Comparison of ENCODE assay signal across 18 cellular contexts in the genomic region with DNA sequence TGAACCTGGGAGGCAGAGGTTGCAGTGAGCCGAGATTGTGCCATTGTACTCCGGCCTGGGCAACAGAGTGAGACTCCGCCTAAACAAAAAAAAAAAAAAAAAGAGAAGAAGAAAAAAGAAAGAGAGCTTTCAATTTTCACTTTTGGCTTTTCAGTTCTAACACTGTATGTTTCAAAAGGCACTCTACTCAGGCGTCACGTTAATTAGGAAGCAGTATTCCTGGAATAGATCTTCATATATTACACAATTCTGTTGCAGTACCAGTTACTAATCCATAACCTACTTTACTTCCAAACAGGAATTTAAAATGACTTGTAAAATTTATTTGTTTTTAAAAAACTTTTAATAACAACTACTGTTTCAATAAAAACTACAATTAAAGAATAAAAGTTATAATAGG.
A peak's percentile ranks its signal among the peaks of the same experiment; 100 is the strongest.
DNase-seq lines count a peak whose midpoint lies in the region; ATAC-seq lines count a peak whose summit lies in the region.
"Had no signal": no experiment of that assay in that cellular context is flagged by ENCODE, and none has a peak within 500 bp of the region (broad histone marks: within the 10 kb centered on the region; RNA-seq: fewer than 3 reads in every experiment).

No MANE protein-coding gene starts in this region.

- H3K27ac Mint-ChIP-seq in stimulated activated naive B cell treated with anti-CD40 and anti-IgM and Interleukin-4, amounts not matched to agents 10 μg/mL and 1 μg/mL and 100 μg/mL, for 72 hours: peak overlapping the region; percentile 9
- H3K27ac Mint-ChIP-seq: CD4-positive, alpha-beta memory T cell; HFFc6; IgD-negative memory B cell had no signal

- no peak overlapping the region for H3K4me3 ChIP-seq in BLaER1 treated with 17β-estradiol and CSF1 and Interleukin-3, amounts not matched to agents 10 nM and 100 nM
- no peak overlapping the region for H3K4me3 ChIP-seq in SK-N-MC

- ATAC-seq in stimulated activated naive B cell treated with anti-CD40 and anti-IgM and Interleukin-4, amounts not matched to agents 10 μg/mL and 1 μg/mL and 100 μg/mL, for 72 hours (replicated peaks): no peak
- ATAC-seq in GM21723 (IDR thresholded peaks at IDR 0.05; ENCODE audit: unreplicated experiment): no peak
- no peak for ATAC-seq in GM21528 (IDR thresholded peaks at IDR 0.05; ENCODE audit: low FRiP score, unreplicated experiment)
- no peak for ATAC-seq in HG03571 (IDR thresholded peaks at IDR 0.05; ENCODE audit: unreplicated experiment)
- ATAC-seq: HCT116 had no signal

- H3K9ac ChIP-seq in BLaER1 treated with 17β-estradiol and CSF1 and Interleukin-3, amounts not matched to agents 10 nM and 100 nM: no peak overlapping the region
- no peak overlapping the region for H3K9ac ChIP-seq in SK-N-MC (ENCODE audit: insufficient read length)

- H3K27me3 ChIP-seq in BLaER1 treated with 17β-estradiol and CSF1 and Interleukin-3, amounts not matched to agents 10 nM and 100 nM: no peaks in the 10 kb centered on the region
- H3K27me3 ChIP-seq: BE2C had no signal

- DNase-seq in SK-N-MC (ENCODE audit: low read depth, low spot score): no peak
- peak; percentile 3 for DNase-seq in fibroblast of gingiva (ENCODE audit: low read depth)
- no peak for DNase-seq in stimulated activated naive B cell treated with anti-CD40 and anti-IgM and Interleukin-4, amounts not matched to agents 10 μg/mL and 1 μg/mL and 100 μg/mL, for 72 hours
- DNase-seq: BE2C; CD4-positive, alpha-beta memory T cell; DND-41; EL; GOT3; H7; HFFc6; KBM-7 had no signal

- H3K4me3 Mint-ChIP-seq in stimulated activated naive B cell treated with anti-CD40 and anti-IgM and Interleukin-4, amounts not matched to agents 10 μg/mL and 1 μg/mL and 100 μg/mL, for 72 hours: no peak overlapping the region
- H3K4me3 Mint-ChIP-seq: CD4-positive, alpha-beta memory T cell; HFFc6 had no signal

- no peaks in the 10 kb centered on the region for H3K9me3 Mint-ChIP-seq in stimulated activated naive B cell treated with anti-CD40 and anti-IgM and Interleukin-4, amounts not matched to agents 10 μg/mL and 1 μg/mL and 100 μg/mL, for 72 hours
- H3K9me3 Mint-ChIP-seq: CD4-positive, alpha-beta memory T cell; HFFc6; IgD-negative memory B cell had no signal

- H3K4me1 Mint-ChIP-seq in stimulated activated naive B cell treated with anti-CD40 and anti-IgM and Interleukin-4, amounts not matched to agents 10 μg/mL and 1 μg/mL and 100 μg/mL, for 72 hours: peaks cover 7 to 26% of the 10 kb centered on the region in 2 donors

- no peaks in the 10 kb centered on the region for H3K27me3 Mint-ChIP-seq in stimulated activated naive B cell treated with anti-CD40 and anti-IgM and Interleukin-4, amounts not matched to agents 10 μg/mL and 1 μg/mL and 100 μg/mL, for 72 hours
- H3K27me3 Mint-ChIP-seq: CD4-positive, alpha-beta memory T cell; IgD-negative memory B cell had no signal

- peaks cover 4 to 6% of the 10 kb centered on the region in 2 donors for H3K36me3 Mint-ChIP-seq in stimulated activated naive B cell treated with anti-CD40 and anti-IgM and Interleukin-4, amounts not matched to agents 10 μg/mL and 1 μg/mL and 100 μg/mL, for 72 hours

- H4K20me1 ChIP-seq in BLaER1 treated with 17β-estradiol and CSF1 and Interleukin-3, amounts not matched to agents 10 nM and 100 nM: peaks cover 0 to 79% (median 0%) of the 10 kb centered on the region in 11 experiments; a peak in 2 of 22 replicates

- H3K27ac ChIP-seq in BLaER1 treated with 17β-estradiol and CSF1 and Interleukin-3, amounts not matched to agents 10 nM and 100 nM: no peak overlapping the region
- H3K27ac ChIP-seq in SK-N-MC: peak overlapping the region; percentile 21; the same call in 1 of the 2 replicates
- H3K27ac ChIP-seq: C4-2B had no signal

- peaks cover 5 to 32% (median 17%) of the 10 kb centered on the region in 10 experiments; a peak in 19 of 20 replicates for H3K4me1 ChIP-seq in BLaER1 treated with 17β-estradiol and CSF1 and Interleukin-3, amounts not matched to agents 10 nM and 100 nM

- peak overlapping the region in 9 of 11 experiments; percentile 5 to 55 (median 24); a peak in 13 of 22 replicates for H3K4me2 ChIP-seq in BLaER1 treated with 17β-estradiol and CSF1 and Interleukin-3, amounts not matched to agents 10 nM and 100 nM

- peaks cover 0 to 23% (median 0%) of the 10 kb centered on the region in 11 experiments; a peak in 4 of 22 replicates for H3K36me3 ChIP-seq in BLaER1 treated with 17β-estradiol and CSF1 and Interleukin-3, amounts not matched to agents 10 nM and 100 nM
- no peaks in the 10 kb centered on the region for H3K36me3 ChIP-seq in SK-N-MC (ENCODE audit: insufficient read depth, low read length)
- H3K36me3 ChIP-seq: BE2C had no signal

- no peaks in the 10 kb centered on the region for H3K9me3 ChIP-seq in BLaER1 treated with 17β-estradiol and CSF1 and Interleukin-3, amounts not matched to agents 10 nM and 100 nM (replicated peaks in 1 of 11)
- no peaks in the 10 kb centered on the region for H3K9me3 ChIP-seq in SK-N-MC (ENCODE audit: low read depth, low read length)
- H3K9me3 ChIP-seq: BE2C had no signal
